In the genomic region with DNA sequence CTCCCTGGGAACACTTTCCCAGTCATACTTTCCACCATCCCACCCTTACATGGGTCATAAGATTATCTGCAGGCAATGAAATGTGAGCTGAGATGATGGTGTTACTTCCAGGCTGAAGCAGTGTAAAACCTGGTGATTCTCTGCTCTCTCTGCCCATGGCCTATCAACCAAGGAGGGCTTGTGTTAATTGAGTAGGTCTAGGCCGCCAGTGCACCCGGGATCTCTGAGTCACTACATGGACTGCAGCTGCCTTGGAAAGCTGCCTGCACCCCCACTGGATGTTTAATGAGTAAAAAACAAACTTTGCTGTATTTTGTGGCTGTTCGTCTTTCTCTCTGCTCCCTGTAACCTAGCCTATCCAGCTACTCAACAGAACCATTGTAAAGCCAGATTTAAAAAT, we compare ENCODE assay signal across 26 cellular contexts.
"Had no signal": no experiment of that assay in that cellular context is flagged by ENCODE, and none has a peak within 500 bp of the region (broad histone marks: within the 10 kb centered on the region; RNA-seq: fewer than 3 reads in every experiment).

No MANE protein-coding gene starts in this region.

- H3K36me3 ChIP-seq: colonic mucosa, esophagus squamous epithelium, gastrocnemius medialis, left ventricle myocardium inferior, neutrophil, pancreas, right atrium auricular region, tibial artery had no signal

- H3K4me3 ChIP-seq: colonic mucosa, dorsolateral prefrontal cortex, esophagus squamous epithelium, gastrocnemius medialis, left ventricle myocardium inferior, pancreas, psoas muscle, right atrium auricular region, tibial artery had no signal

- H3K36me3 Mint-ChIP-seq: activated CD8-positive, alpha-beta memory T cell treated with anti-CD3 and anti-CD28 coated beads, Interleukin-2, amount 10 ng/mL, durations not matched to agents 7 days and 5 days; natural killer cell treated with Interleukin-12 subunit alpha and Interleukin-12 subunit beta and Interleukin-15 and Interleukin-18, amount 100 ng/mL, for 72 hours had no signal

- H3K4me3 Mint-ChIP-seq: activated CD4-positive, alpha-beta T cell treated with anti-CD3 and anti-CD28 coated beads, Interleukin-2, amount 10 ng/mL, durations not matched to agents 7 days and 5 days; activated CD8-positive, alpha-beta memory T cell treated with anti-CD3 and anti-CD28 coated beads, Interleukin-2, amount 10 ng/mL, durations not matched to agents 7 days and 5 days; activated CD8-positive, alpha-beta T cell treated with anti-CD3 and anti-CD28 coated beads for 36 hours; activated naive CD8-positive, alpha-beta T cell treated with anti-CD3 and anti-CD28 coated beads, Interleukin-2, amount 50 U/mL, for 24 hours; activated T-helper 1 cell treated with anti-CD3 and anti-CD28 coated beads, Interleukin-12 subunit alpha, Interleukin-12 subunit beta, Interleukin-2, Interleukin-4 antibody, amounts not matched to agents 30 ng/mL and 10 ng/mL and 1 ng/mL, durations not matched to agents 14 hours and 24 hours and 36 hours; central memory CD8-positive, alpha-beta T cell; natural killer cell treated with Interleukin-12 subunit alpha and Interleukin-12 subunit beta and Interleukin-15 and Interleukin-18, amount 100 ng/mL, for 72 hours; stimulated activated naive CD8-positive, alpha-beta T cell treated with anti-CD3 and anti-CD28 coated beads, Interleukin-15, Interleukin-2, amounts not matched to agents 100 ng/mL and 50 ng/mL, for 24 hours had no signal

- H3K4me1 Mint-ChIP-seq: activated CD4-positive, alpha-beta T cell treated with anti-CD3 and anti-CD28 coated beads, Interleukin-2, amount 10 ng/mL, durations not matched to agents 7 days and 5 days; activated CD8-positive, alpha-beta memory T cell treated with anti-CD3 and anti-CD28 coated beads, Interleukin-2, amount 10 ng/mL, durations not matched to agents 7 days and 5 days; activated naive CD8-positive, alpha-beta T cell treated with anti-CD3 and anti-CD28 coated beads, Interleukin-2, amount 50 U/mL, for 24 hours; central memory CD8-positive, alpha-beta T cell had no signal

- H3K27me3 ChIP-seq: colonic mucosa, esophagus squamous epithelium, gastrocnemius medialis, neutrophil, pancreas, right atrium auricular region, tibial artery had no signal

- H3K27ac Mint-ChIP-seq: activated CD4-positive, alpha-beta T cell treated with anti-CD3 and anti-CD28 coated beads, Interleukin-2, amount 10 ng/mL, durations not matched to agents 7 days and 5 days; activated CD8-positive, alpha-beta memory T cell treated with anti-CD3 and anti-CD28 coated beads, Interleukin-2, amount 10 ng/mL, durations not matched to agents 7 days and 5 days; activated CD8-positive, alpha-beta T cell treated with anti-CD3 and anti-CD28 coated beads for 36 hours; activated naive CD8-positive, alpha-beta T cell treated with anti-CD3 and anti-CD28 coated beads, Interleukin-2, amount 50 U/mL, for 24 hours; activated T-helper 1 cell treated with anti-CD3 and anti-CD28 coated beads, Interleukin-12 subunit alpha, Interleukin-12 subunit beta, Interleukin-2, Interleukin-4 antibody, amounts not matched to agents 30 ng/mL and 10 ng/mL and 1 ng/mL, durations not matched to agents 14 hours and 24 hours and 36 hours; natural killer cell treated with Interleukin-12 subunit alpha and Interleukin-12 subunit beta and Interleukin-15 and Interleukin-18, amount 100 ng/mL, for 72 hours; stimulated activated naive CD8-positive, alpha-beta T cell treated with anti-CD3 and anti-CD28 coated beads, Interleukin-15, Interleukin-2, amounts not matched to agents 100 ng/mL and 50 ng/mL, for 24 hours had no signal

- DNase-seq: activated CD4-positive, alpha-beta T cell treated with anti-CD3 and anti-CD28 coated beads, Interleukin-2, amount 10 ng/mL, durations not matched to agents 7 days and 5 days; activated CD8-positive, alpha-beta memory T cell treated with anti-CD3 and anti-CD28 coated beads, Interleukin-2, amount 10 ng/mL, durations not matched to agents 7 days and 5 days; activated CD8-positive, alpha-beta T cell treated with anti-CD3 and anti-CD28 coated beads for 36 hours; activated gamma-delta T cell; activated naive CD4-positive, alpha-beta T cell treated with anti-CD3 and anti-CD28 coated beads, Interleukin-2, amount 50 U/mL, for 16 hours; activated naive CD8-positive, alpha-beta T cell treated with anti-CD3 and anti-CD28 coated beads, Interleukin-2, amount 50 U/mL, for 24 hours; activated T-cell treated with anti-CD3 and anti-CD28 coated beads for 4 hours; colonic mucosa; dorsolateral prefrontal cortex; esophagus squamous epithelium; gastrocnemius medialis; hippocampal formation; kidney glomerular epithelial cell; left ventricle myocardium inferior; midbrain; pancreas; psoas muscle; stimulated activated CD4-positive, alpha-beta T cell treated with anti-CD3 and anti-CD28 coated beads, Interleukin-12 subunit alpha, Interleukin-12 subunit beta, amount 100 ng/mL, for 4 hours; tibial artery had no signal

- H3K27me3 Mint-ChIP-seq: activated CD4-positive, alpha-beta T cell treated with anti-CD3 and anti-CD28 coated beads, Interleukin-2, amount 10 ng/mL, durations not matched to agents 7 days and 5 days; activated CD8-positive, alpha-beta memory T cell treated with anti-CD3 and anti-CD28 coated beads, Interleukin-2, amount 10 ng/mL, durations not matched to agents 7 days and 5 days; central memory CD8-positive, alpha-beta T cell; natural killer cell treated with Interleukin-12 subunit alpha and Interleukin-12 subunit beta and Interleukin-15 and Interleukin-18, amount 100 ng/mL, for 72 hours had no signal

- ATAC-seq: activated CD4-positive, CD25-positive, alpha-beta regulatory T cell treated with anti-CD3 and anti-CD28 coated beads, Interleukin-2, amount 50 U/mL, for 24 hours; activated CD8-positive, alpha-beta memory T cell treated with anti-CD3 and anti-CD28 coated beads, Interleukin-2, amount 10 ng/mL, durations not matched to agents 7 days and 5 days; activated CD8-positive, alpha-beta T cell treated with anti-CD3 and anti-CD28 coated beads for 36 hours; activated naive CD8-positive, alpha-beta T cell treated with anti-CD3 and anti-CD28 coated beads, Interleukin-2, amount 50 U/mL, for 24 hours; gastrocnemius medialis; natural killer cell treated with Interleukin-12 subunit alpha and Interleukin-12 subunit beta and Interleukin-15 and Interleukin-18, amount 100 ng/mL, for 72 hours; pancreas; psoas muscle had no signal

- H3K9me3 ChIP-seq: colonic mucosa, gastrocnemius medialis, neutrophil, pancreas, psoas muscle had no signal

- H3K9me3 Mint-ChIP-seq: activated CD4-positive, alpha-beta T cell treated with anti-CD3 and anti-CD28 coated beads, Interleukin-2, amount 10 ng/mL, durations not matched to agents 7 days and 5 days; activated CD8-positive, alpha-beta T cell treated with anti-CD3 and anti-CD28 coated beads for 36 hours; activated T-helper 1 cell treated with anti-CD3 and anti-CD28 coated beads, Interleukin-12 subunit alpha, Interleukin-12 subunit beta, Interleukin-2, Interleukin-4 antibody, amounts not matched to agents 30 ng/mL and 10 ng/mL and 1 ng/mL, durations not matched to agents 14 hours and 24 hours and 36 hours had no signal

- FAIRE-seq: pancreas had no signal
